9 cellular contexts compared by ENCODE assay signal in genomic region chr3:184134746-184135148, GRCh38. TPM values are rescaled to one million over a fixed set of nuclear protein-coding genes. Genes with fewer than 3 reads are reported as not detected.
A peak's percentile ranks its signal among the peaks of the same experiment; 100 is the strongest.
DNase-seq lines count a peak whose midpoint lies in the region; ATAC-seq and FAIRE-seq lines count a peak whose summit lies in the region.
"Had no signal": no experiment of that assay in that cellular context is flagged by ENCODE, and none has a peak within 500 bp of the region (broad histone marks: within the 10 kb centered on the region; RNA-seq: fewer than 3 reads in every experiment).

No MANE protein-coding gene starts in this region.

- intact Hi-C loops in right cardiac atrium (cut with DNase I), result no loop called here

- H3K27me3 ChIP-seq in right cardiac atrium (ENCODE audit: control insufficient read depth, insufficient read depth) (no peaks in the 10 kb centered on the region), small intestine (ENCODE audit: control insufficient read depth in 2 of 2, insufficient read depth in 2 of 2, low read length in 2 of 2) (no peaks in the 10 kb centered on the region)

- H3K36me3 ChIP-seq in small intestine (ENCODE audit: control insufficient read depth in 2 of 2, insufficient read depth in 2 of 2, low read length in 2 of 2), result peaks cover 0 to 2% of the 10 kb centered on the region in 2 donors

- peaks cover 15% of the 10 kb centered on the region for H3K36me3 Mint-ChIP-seq in activated CD4-positive, alpha-beta memory T cell treated with anti-CD3 and anti-CD28 coated beads, Interleukin-2, amount 10 ng/mL, durations not matched to agents 7 days and 5 days (ENCODE audit: low read depth)

- ATAC-seq in GM18867 (IDR thresholded peaks at IDR 0.05; ENCODE audit: unreplicated experiment), result peak; percentile 15
- peak; percentile 12 for ATAC-seq in HG02943 (IDR thresholded peaks at IDR 0.05; ENCODE audit: low read depth, unreplicated experiment)
- peak; percentile 7 to 17 for ATAC-seq in right cardiac atrium
- ATAC-seq in HG02970 (IDR thresholded peaks at IDR 0.05; ENCODE audit: low FRiP score, unreplicated experiment), result no peak

- H3K4me1 ChIP-seq in right cardiac atrium (ENCODE audit: control insufficient read depth, insufficient read depth, low read length) (peaks cover 2% of the 10 kb centered on the region), small intestine (ENCODE audit: control insufficient read depth in 2 of 2, insufficient read depth in 1 of 2, low read depth in 1 of 2, low read length in 1 of 2) (peaks cover 4 to 5% of the 10 kb centered on the region in 2 donors)

- H3K27ac Mint-ChIP-seq in activated CD4-positive, alpha-beta memory T cell treated with anti-CD3 and anti-CD28 coated beads, Interleukin-2, amount 10 ng/mL, durations not matched to agents 7 days and 5 days, result peak overlapping the region; percentile 90

- no peaks in the 10 kb centered on the region for H3K9me3 Mint-ChIP-seq in activated CD4-positive, alpha-beta memory T cell treated with anti-CD3 and anti-CD28 coated beads, Interleukin-2, amount 10 ng/mL, durations not matched to agents 7 days and 5 days

- POLR2A ChIA-PET in activated CD4-positive, alpha-beta memory T cell treated with anti-CD3 and anti-CD28 coated beads, Interleukin-2, amount 10 ng/mL, durations not matched to agents 7 days and 5 days (lab: Charles Lee), result interaction anchor here (0.6 to 4.9 kb wide), 15 partner anchors 9 to 251 kb away, joined by 3 to 27 read pairs (median 4); partner anchors contain the start of genes ABCC5, ALG3, DVL3 and EEF1AKMT4

- H3K4me3 Mint-ChIP-seq in activated CD4-positive, alpha-beta memory T cell treated with anti-CD3 and anti-CD28 coated beads, Interleukin-2, amount 10 ng/mL, durations not matched to agents 7 days and 5 days, result peak overlapping the region; percentile 98

- no peaks in the 10 kb centered on the region for H3K27me3 Mint-ChIP-seq in activated CD4-positive, alpha-beta memory T cell treated with anti-CD3 and anti-CD28 coated beads, Interleukin-2, amount 10 ng/mL, durations not matched to agents 7 days and 5 days

- peaks cover 29% of the 10 kb centered on the region for H3K4me1 Mint-ChIP-seq in activated CD4-positive, alpha-beta memory T cell treated with anti-CD3 and anti-CD28 coated beads, Interleukin-2, amount 10 ng/mL, durations not matched to agents 7 days and 5 days

- no peak for DNase-seq in activated CD4-positive, alpha-beta memory T cell treated with anti-CD3 and anti-CD28 coated beads, Interleukin-2, amount 10 ng/mL, durations not matched to agents 7 days and 5 days
- no peak for DNase-seq in right cardiac atrium
- DNase-seq in small intestine, result no peak
- DNase-seq in activated CD4-positive, alpha-beta T cell treated with anti-CD3 and anti-CD28 coated beads, Interleukin-2, amount 50 U/mL, for 48 hours, result no peak
- no peak for DNase-seq in globus pallidus (ENCODE audit: low spot score)

- no peaks in the 10 kb centered on the region for H3K9me3 ChIP-seq in right cardiac atrium (ENCODE audit: control insufficient read depth, low read length)
- no peaks in the 10 kb centered on the region for H3K9me3 ChIP-seq in small intestine (ENCODE audit: control insufficient read depth, low read depth)

- no peak for FAIRE-seq in small intestine (lab: Jason Lieb, UNC)

- H3K4me3 ChIP-seq in right cardiac atrium (ENCODE audit: low read length), result peak overlapping the region; percentile 53
- peak overlapping the region; percentile 78 for H3K4me3 ChIP-seq in small intestine (ENCODE audit: low read depth in 1 of 2, low read length in 2 of 2)

- peak overlapping the region; percentile 82 for H3K27ac ChIP-seq in right cardiac atrium (ENCODE audit: low read length)
- peak overlapping the region; percentile 67 to 68 for H3K27ac ChIP-seq in small intestine (ENCODE audit: low read depth in 1 of 2, low read length in 1 of 2)

- CTCF ChIA-PET in activated CD4-positive, alpha-beta memory T cell treated with anti-CD3 and anti-CD28 coated beads, Interleukin-2, amount 10 ng/mL, durations not matched to agents 7 days and 5 days (lab: Charles Lee), result interaction anchor here (0.8 to 4.1 kb wide), 5 partner anchors 10 to 239 kb away, joined by 3 to 17 read pairs (median 6); partner anchors contain the start of genes ABCC5 and EEF1AKMT4

- under 1% methylated on average over 21 of the region's 21 CpGs for WGBS in right cardiac atrium
- 0% methylated on average over 21 of the region's 21 CpGs for whole genome bisulfite sequencing in small intestine, 3 donors

RNA-seq across cellular contexts. Expression of gene EIF2B5, which starts 0.4 kb away (rescaled TPM):
- 10 to 100 TPM; 45.9 to 47.8 TPM for total RNA-seq in activated CD4-positive, alpha-beta memory T cell treated with anti-CD3 and anti-CD28 coated beads, Interleukin-2, amount 10 ng/mL, durations not matched to agents 7 days and 5 days
- 10 to 100 TPM; 30.8 to 34.5 (median 33.0) TPM for total RNA-seq in right cardiac atrium
- polyA plus RNA-seq in right cardiac atrium (28.3 TPM), small intestine (10 to 100 TPM; 33.8 to 43.4 (median 34.3) TPM)

RNA-seq across cellular contexts. Expression of gene DVL3, which starts 20.4 kb away (rescaled TPM):
- 10 to 100 TPM; 33.2 to 40.7 TPM for total RNA-seq in activated CD4-positive, alpha-beta memory T cell treated with anti-CD3 and anti-CD28 coated beads, Interleukin-2, amount 10 ng/mL, durations not matched to agents 7 days and 5 days
- 10 to 100 TPM; 61.1 to 67.4 (median 65.3) TPM for total RNA-seq in right cardiac atrium
- polyA plus RNA-seq in right cardiac atrium, result 39.8 TPM
- 10 to 100 TPM; 33.5 to 35.6 (median 35.0) TPM for polyA plus RNA-seq in small intestine

RNA-seq across cellular contexts. Expression of gene HTR3E, which starts 37.9 kb away (rescaled TPM):
- total RNA-seq in activated CD4-positive, alpha-beta memory T cell treated with anti-CD3 and anti-CD28 coated beads, Interleukin-2, amount 10 ng/mL, durations not matched to agents 7 days and 5 days, result not detected
- not detected for total RNA-seq in right cardiac atrium
- polyA plus RNA-seq in right cardiac atrium (not detected), small intestine (1 to 10 TPM in 2 of 3 donors, under 1 TPM in 1; 0.57 to 2.7 (median 1.8) TPM)
- total RNA-seq: activated CD8-positive, alpha-beta memory T cell treated with anti-CD3 and anti-CD28 coated beads for 36 hours had no signal

RNA-seq across cellular contexts. Expression of gene AP2M1, which starts 39.9 kb away (rescaled TPM):
- 100 to 1,000 TPM; 206 to 218 TPM for total RNA-seq in activated CD4-positive, alpha-beta memory T cell treated with anti-CD3 and anti-CD28 coated beads, Interleukin-2, amount 10 ng/mL, durations not matched to agents 7 days and 5 days
- total RNA-seq in right cardiac atrium, result 100 to 1,000 TPM; 271 to 340 (median 329) TPM
- polyA plus RNA-seq in right cardiac atrium, result 330 TPM
- polyA plus RNA-seq in small intestine, result 100 to 1,000 TPM; 240 to 283 (median 280) TPM

RNA-seq across cellular contexts. Expression of gene ABCF3, which starts 51.3 kb away (rescaled TPM):
- total RNA-seq in activated CD4-positive, alpha-beta memory T cell treated with anti-CD3 and anti-CD28 coated beads, Interleukin-2, amount 10 ng/mL, durations not matched to agents 7 days and 5 days, result 10 to 100 TPM; 53.7 to 60.1 TPM
- total RNA-seq in right cardiac atrium, result 10 to 100 TPM; 59.2 to 72.9 (median 63.5) TPM
- polyA plus RNA-seq in right cardiac atrium (50.9 TPM), small intestine (10 to 100 TPM; 43.7 to 93.5 (median 61.6) TPM)
